ENCODE assay signal across 20 cellular contexts in genomic region chr2:65957886-65958285, GRCh38.
"Had no signal": no experiment of that assay in that cellular context is flagged by ENCODE, and none has a peak within 500 bp of the region (broad histone marks: within the 10 kb centered on the region; RNA-seq: fewer than 3 reads in every experiment).

No MANE protein-coding gene starts in this region.

- H3K4me1 ChIP-seq: body of pancreas, prostate gland, tibial nerve had no signal

- H3K36me3 ChIP-seq: prostate gland, tibial nerve had no signal

- H3K27me3 ChIP-seq: body of pancreas, tibial nerve had no signal

- H3K4me1 Mint-ChIP-seq: activated B cell treated with CpG ODN at 0.5 μM for 24 hours; activated CD4-positive, alpha-beta memory T cell treated with anti-CD3 and anti-CD28 coated beads, Interleukin-2, amount 10 ng/mL, durations not matched to agents 7 days and 5 days; activated CD8-positive, alpha-beta memory T cell treated with anti-CD3 and anti-CD28 coated beads, Interleukin-2, amount 10 ng/mL, durations not matched to agents 7 days and 5 days; immature natural killer cell; memory B cell; naive B cell had no signal

- H3K36me3 Mint-ChIP-seq: activated CD8-positive, alpha-beta memory T cell treated with anti-CD3 and anti-CD28 coated beads, Interleukin-2, amount 10 ng/mL, durations not matched to agents 7 days and 5 days; immature natural killer cell; memory B cell; naive B cell had no signal

- H3K4me3 Mint-ChIP-seq: activated B cell treated with CpG ODN at 0.5 μM for 24 hours; activated CD4-positive, alpha-beta memory T cell treated with anti-CD3 and anti-CD28 coated beads, Interleukin-2, amount 10 ng/mL, durations not matched to agents 7 days and 5 days; activated CD8-positive, alpha-beta memory T cell treated with anti-CD3 and anti-CD28 coated beads, Interleukin-2, amount 10 ng/mL, durations not matched to agents 7 days and 5 days; immature natural killer cell; memory B cell; naive B cell; neural crest cell; stimulated activated naive CD8-positive, alpha-beta T cell treated with anti-CD3 and anti-CD28 coated beads, Interleukin-15, Interleukin-2, amounts not matched to agents 100 ng/mL and 50 ng/mL, for 24 hours had no signal

- H3K27ac Mint-ChIP-seq: activated B cell treated with CpG ODN at 0.5 μM for 24 hours; activated CD4-positive, alpha-beta memory T cell treated with anti-CD3 and anti-CD28 coated beads, Interleukin-2, amount 10 ng/mL, durations not matched to agents 7 days and 5 days; activated CD8-positive, alpha-beta memory T cell treated with anti-CD3 and anti-CD28 coated beads, Interleukin-2, amount 10 ng/mL, durations not matched to agents 7 days and 5 days; immature natural killer cell; memory B cell; naive B cell; stimulated activated naive CD8-positive, alpha-beta T cell treated with anti-CD3 and anti-CD28 coated beads, Interleukin-15, Interleukin-2, amounts not matched to agents 100 ng/mL and 50 ng/mL, for 24 hours had no signal

- H3K27ac ChIP-seq: body of pancreas, prostate gland, tibial nerve had no signal

- DNase-seq: activated B cell treated with CpG ODN at 0.5 μM for 24 hours; activated CD4-positive, alpha-beta memory T cell treated with anti-CD3 and anti-CD28 coated beads, Interleukin-2, amount 10 ng/mL, durations not matched to agents 7 days and 5 days; activated CD4-positive, alpha-beta T cell treated with anti-CD3 and anti-CD28 coated beads for 48 hours; activated CD8-positive, alpha-beta memory T cell treated with anti-CD3 and anti-CD28 coated beads, Interleukin-2, amount 10 ng/mL, durations not matched to agents 7 days and 5 days; activated naive CD4-positive, alpha-beta T cell treated with Interleukin-2 at 50 U/mL for 16 hours; body of pancreas; erythroblast; foreskin melanocyte; hypothalamus; immature natural killer cell; kidney glomerular epithelial cell; left ventricle myocardium superior; mucosa of descending colon; naive B cell; right cardiac atrium had no signal

- H3K4me3 ChIP-seq: body of pancreas, mucosa of descending colon, prostate gland, tibial nerve had no signal

- H3K9me3 ChIP-seq: mucosa of descending colon, prostate gland, tibial nerve had no signal

- H3K27me3 Mint-ChIP-seq: activated B cell treated with CpG ODN at 0.5 μM for 24 hours; activated CD4-positive, alpha-beta memory T cell treated with anti-CD3 and anti-CD28 coated beads, Interleukin-2, amount 10 ng/mL, durations not matched to agents 7 days and 5 days; activated CD8-positive, alpha-beta memory T cell treated with anti-CD3 and anti-CD28 coated beads, Interleukin-2, amount 10 ng/mL, durations not matched to agents 7 days and 5 days; stimulated activated naive CD8-positive, alpha-beta T cell treated with anti-CD3 and anti-CD28 coated beads, Interleukin-15, Interleukin-2, amounts not matched to agents 100 ng/mL and 50 ng/mL, for 24 hours had no signal

- H3K9me3 Mint-ChIP-seq: activated B cell treated with CpG ODN at 0.5 μM for 24 hours; activated CD4-positive, alpha-beta memory T cell treated with anti-CD3 and anti-CD28 coated beads, Interleukin-2, amount 10 ng/mL, durations not matched to agents 7 days and 5 days had no signal
